8 cellular contexts compared by ENCODE assay signal in the genomic region with DNA sequence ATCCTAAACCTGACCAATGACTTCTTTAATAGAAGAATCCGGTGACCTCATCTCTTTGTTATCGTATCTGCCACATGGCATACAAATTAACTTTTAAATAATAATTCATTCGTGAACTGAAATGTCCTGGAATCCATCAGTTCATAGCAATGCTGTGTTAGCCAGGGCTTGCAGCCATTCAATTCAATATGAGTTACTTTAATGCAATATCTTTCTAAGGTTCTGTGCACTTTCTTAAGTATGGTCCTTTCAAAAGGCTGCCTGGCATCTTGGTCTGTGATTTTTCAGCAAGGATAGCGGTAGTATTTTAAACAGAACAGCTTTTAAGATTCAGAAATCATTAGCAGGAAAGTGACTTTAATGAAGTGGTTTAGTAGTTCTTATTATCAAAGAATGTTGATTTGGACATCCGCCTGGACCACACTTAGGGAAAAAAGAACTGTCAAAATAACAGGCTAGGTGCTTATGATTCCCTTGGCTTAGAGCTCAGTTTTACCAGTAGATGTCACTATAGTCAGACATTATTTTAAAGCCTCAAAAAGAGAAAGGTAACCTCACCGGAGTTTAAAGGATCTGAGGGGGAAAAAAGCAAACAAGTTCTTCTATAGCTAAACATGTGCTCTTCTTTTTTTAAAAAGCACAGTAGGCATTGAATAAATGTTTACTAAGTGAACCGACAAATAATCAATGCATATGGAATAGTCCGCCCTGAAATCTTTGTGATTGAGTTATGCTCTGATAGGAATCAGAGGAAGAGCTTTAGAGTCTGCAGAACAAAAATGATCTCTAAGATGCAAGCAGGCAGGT. TPM values are rescaled to one million over a fixed set of nuclear protein-coding genes. Genes with fewer than 3 reads are reported as not detected.
A peak's percentile ranks its signal among the peaks of the same experiment; 100 is the strongest.
DNase-seq lines count a peak whose midpoint lies in the region; ATAC-seq and TF ChIP-seq lines count a peak whose summit lies in the region.

No MANE protein-coding gene starts in this region.

- H3K4me3 ChIP-seq in colonic mucosa, result peak overlapping the region; percentile 9
- peak overlapping the region; percentile 45 to 63 for H3K4me3 ChIP-seq in mucosa of rectum (ENCODE audit: low read length in 2 of 2)

- H3K9me3 ChIP-seq in colonic mucosa (no peaks in the 10 kb centered on the region), mucosa of rectum (ENCODE audit: control insufficient read depth in 2 of 2, low read length in 2 of 2) (no peaks in the 10 kb centered on the region)

- intact Hi-C loops in colonic mucosa (cut with DNase I), result loop anchor here (5.0 to 10.0 kb wide), 2 partner anchors 406 to 528 kb away; no protein-coding TSS in a partner anchor

- H3K27ac ChIP-seq in colonic mucosa (no peak overlapping the region), mucosa of rectum (ENCODE audit: low read depth in 2 of 2, low read length in 2 of 2) (no peak overlapping the region)

- H3K9ac ChIP-seq in colonic mucosa (ENCODE audit: low read depth in 2 of 2, low read length in 2 of 2) (peak overlapping the region in 1 of 2 donors; percentile 23), mucosa of rectum (ENCODE audit: low read depth in 1 of 2, low read length in 2 of 2) (no peak overlapping the region)

- ATAC-seq in GM21529 (IDR thresholded peaks at IDR 0.05; ENCODE audit: unreplicated experiment), result no peak

- DNase-seq in NCI-H2171 (lab: John Stamatoyannopoulos, UW) (peak; percentile 1), colonic mucosa (no peak), NOMO-1 treated with dmso at 0.1 percent for 144 hours (lab: John Stamatoyannopoulos, UW; ENCODE audit: unreplicated experiment) (no peak)
- no peak for DNase-seq in activated T-cell treated with anti-CD3 and anti-CD28 coated beads, Interleukin-2, amount 50 U/mL, for 48 hours
- no peak for DNase-seq in activated T-cell treated with anti-CD3 and anti-CD28 coated beads, Interleukin-2, amount 50 U/mL, for 1 hour

- H3K4me1 ChIP-seq in colonic mucosa (no peaks in the 10 kb centered on the region), mucosa of rectum (ENCODE audit: control insufficient read depth in 2 of 2, insufficient read depth in 2 of 2, low read length in 2 of 2) (no peaks in the 10 kb centered on the region)

- H3K36me3 ChIP-seq in colonic mucosa (no peaks in the 10 kb centered on the region), mucosa of rectum (ENCODE audit: control insufficient read depth in 2 of 2, insufficient read depth in 2 of 2, low read length in 2 of 2) (no peaks in the 10 kb centered on the region)

- H3K27me3 ChIP-seq in colonic mucosa (no peaks in the 10 kb centered on the region), mucosa of rectum (ENCODE audit: control insufficient read depth in 2 of 2, insufficient read depth in 2 of 2, low read length in 2 of 2) (no peaks in the 10 kb centered on the region)

- peak; percentile 32; the same call in 1 of the 3 replicates for TF ChIP-seq CTCF in GM12872 (IDR thresholded peaks at IDR 0.05; ENCODE audit: insufficient read depth, low read depth, low read length)
- peak; percentile 38 for TF ChIP-seq CTCF in colonic mucosa (IDR thresholded peaks at IDR 0.05)

RNA-seq across cellular contexts. Expression of a gene that starts 22.7 kb away (rescaled TPM):
- 10 to 100 TPM; 13.4 TPM for total RNA-seq in colonic mucosa
